17 cellular contexts compared by ENCODE assay signal in the genomic region with DNA sequence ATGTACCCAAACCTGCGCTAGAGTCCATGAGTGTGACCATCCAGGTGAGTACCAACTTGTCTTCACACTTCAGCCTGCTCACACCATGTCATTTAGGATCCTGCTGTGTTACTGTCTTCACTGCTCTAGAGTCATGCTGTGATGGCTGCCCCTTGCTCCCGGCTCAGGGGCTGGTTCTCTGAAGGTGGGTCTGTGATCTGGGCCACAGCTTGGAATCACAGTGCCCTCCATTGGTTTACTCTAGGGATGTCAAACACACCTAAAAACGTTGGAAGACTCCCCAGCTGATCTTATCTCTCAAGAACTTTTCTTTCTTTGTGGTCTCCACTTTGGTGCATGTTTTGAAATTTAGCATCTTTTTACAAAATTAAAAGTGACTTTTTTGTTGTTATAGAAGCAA. TPM values are rescaled to one million over a fixed set of nuclear protein-coding genes. Genes with fewer than 3 reads are reported as not detected.
DNase-seq lines count a peak whose midpoint lies in the region; ATAC-seq and TF ChIP-seq lines count a peak whose summit lies in the region.
"Had no signal": no experiment of that assay in that cellular context is flagged by ENCODE, and none has a peak within 500 bp of the region (broad histone marks: within the 10 kb centered on the region; RNA-seq: fewer than 3 reads in every experiment).

No MANE protein-coding gene starts in this region.

- H3K79me2 ChIP-seq in OCI-LY1 (ENCODE audit: insufficient read depth, low read length) = no peaks in the 10 kb centered on the region

- no peaks in the 10 kb centered on the region for H3K27me3 ChIP-seq in OCI-LY1 (ENCODE audit: insufficient read depth, low read length)

- intact Hi-C loops in activated naive CD4-positive, alpha-beta T cell treated with anti-CD3 and anti-CD28 coated beads for 36 hours (cut with micrococcal nuclease) = no loop called here

- H3K9me3 Mint-ChIP-seq in activated naive CD4-positive, alpha-beta T cell treated with anti-CD3 and anti-CD28 coated beads for 36 hours = peaks cover 18% of the 10 kb centered on the region
- no peaks in the 10 kb centered on the region for H3K9me3 Mint-ChIP-seq in central memory CD8-positive, alpha-beta T cell

- H3F3A ChIP-seq in OCI-LY1 (ENCODE audit: insufficient read depth, low read length) = no peaks in the 10 kb centered on the region

- H3K4me1 Mint-ChIP-seq in activated naive CD4-positive, alpha-beta T cell treated with anti-CD3 and anti-CD28 coated beads for 36 hours (ENCODE audit: low read depth) = peaks cover 3% of the 10 kb centered on the region
- H3K4me1 Mint-ChIP-seq in central memory CD8-positive, alpha-beta T cell = peaks cover 18% of the 10 kb centered on the region
- H3K4me1 Mint-ChIP-seq: B cell had no signal

- H3K4me3 Mint-ChIP-seq in activated naive CD4-positive, alpha-beta T cell treated with anti-CD3 and anti-CD28 coated beads for 36 hours = no peak overlapping the region
- no peak overlapping the region for H3K4me3 Mint-ChIP-seq in central memory CD8-positive, alpha-beta T cell
- H3K4me3 Mint-ChIP-seq: B cell; CD8-positive, alpha-beta T cell; H9 had no signal

- H3K4me3 ChIP-seq in OCI-LY1 (ENCODE audit: low read depth, low read length, poor library complexity, severe bottlenecking) = no peak overlapping the region
- H3K4me3 ChIP-seq in retinal pigment epithelial cell (ENCODE audit: low read length) = no peak overlapping the region
- H3K4me3 ChIP-seq: BLaER1 treated with 17β-estradiol and CSF1 and Interleukin-3, amounts not matched to agents 10 nM and 100 nM had no signal

- H3K36me3 ChIP-seq in OCI-LY1 (ENCODE audit: insufficient read depth, low read length) = peaks cover 94% of the 10 kb centered on the region

- DNase-seq in activated naive CD4-positive, alpha-beta T cell treated with anti-CD3 and anti-CD28 coated beads for 36 hours = no peak
- no peak for DNase-seq in activated naive CD4-positive, alpha-beta T cell treated with Interleukin-2 at 50 U/mL for 16 hours
- no peak for DNase-seq in central memory CD8-positive, alpha-beta T cell (ENCODE audit: low spot score in 2 of 2)
- DNase-seq in retinal pigment epithelial cell (ENCODE audit: low read depth) = no peak
- no peak for DNase-seq in NK-92 treated with Interleukin-12 subunit alpha and Interleukin-12 subunit beta, amount 100 ng/mL, for 24 hours (lab: John Stamatoyannopoulos, UW)
- DNase-seq in COLO668 (lab: John Stamatoyannopoulos, UW; ENCODE audit: unreplicated experiment) = no peak
- no peak for DNase-seq in A172 (ENCODE audit: low spot score)
- DNase-seq: Caco-2; CD8-positive, alpha-beta T cell; GDM1; H9 had no signal

- H3K9ac ChIP-seq in OCI-LY1 (ENCODE audit: low read length) = no peak overlapping the region
- H3K9ac ChIP-seq: BLaER1 treated with 17β-estradiol and CSF1 and Interleukin-3, amounts not matched to agents 10 nM and 100 nM had no signal

- peaks cover 58% of the 10 kb centered on the region for H3K36me3 Mint-ChIP-seq in activated naive CD4-positive, alpha-beta T cell treated with anti-CD3 and anti-CD28 coated beads for 36 hours (ENCODE audit: low read depth)
- H3K36me3 Mint-ChIP-seq in central memory CD8-positive, alpha-beta T cell (ENCODE audit: insufficient read depth) = peaks cover 65% of the 10 kb centered on the region

- H3K27ac Mint-ChIP-seq in activated naive CD4-positive, alpha-beta T cell treated with anti-CD3 and anti-CD28 coated beads for 36 hours = peak overlapping the region; percentile 59
- H3K27ac Mint-ChIP-seq in central memory CD8-positive, alpha-beta T cell (ENCODE audit: low read depth) = peak overlapping the region; percentile 19
- H3K27ac Mint-ChIP-seq: B cell; CD8-positive, alpha-beta T cell; H9 had no signal

- H3K4me1 ChIP-seq in OCI-LY1 (ENCODE audit: insufficient read depth, low read length, severe bottlenecking) = no peaks in the 10 kb centered on the region
- H3K4me1 ChIP-seq: BLaER1 treated with 17β-estradiol and CSF1 and Interleukin-3, amounts not matched to agents 10 nM and 100 nM; Caco-2 had no signal

- H2AFZ ChIP-seq in OCI-LY1 (ENCODE audit: low read length) = no peak overlapping the region

- no peak for ATAC-seq in central memory CD8-positive, alpha-beta T cell (replicated peaks; ENCODE audit: extremely low read depth, poor library complexity, severe bottlenecking)
- ATAC-seq: CD8-positive, alpha-beta T cell had no signal

- no peak overlapping the region for H3K4me2 ChIP-seq in OCI-LY1 (ENCODE audit: low read length)
- H3K4me2 ChIP-seq: BLaER1 treated with 17β-estradiol and CSF1 and Interleukin-3, amounts not matched to agents 10 nM and 100 nM had no signal

- no peaks in the 10 kb centered on the region for H3K9me2 ChIP-seq in OCI-LY1 (ENCODE audit: low read depth, low read length)

- H3K27me3 Mint-ChIP-seq in activated naive CD4-positive, alpha-beta T cell treated with anti-CD3 and anti-CD28 coated beads for 36 hours (ENCODE audit: low read depth) = no peaks in the 10 kb centered on the region
- no peaks in the 10 kb centered on the region for H3K27me3 Mint-ChIP-seq in central memory CD8-positive, alpha-beta T cell
- H3K27me3 Mint-ChIP-seq: B cell had no signal

- CTCF ChIA-PET in activated naive CD4-positive, alpha-beta T cell treated with anti-CD3 and anti-CD28 coated beads for 36 hours (lab: Charles Lee) = no interaction called here

- no peaks in the 10 kb centered on the region for H4K20me1 ChIP-seq in OCI-LY1 (ENCODE audit: insufficient read depth, low read length)

- TF ChIP-seq CTCF in OCI-LY1 (IDR thresholded peaks at IDR 0.05; ENCODE audit: low read length) (peak; percentile 9; the same call in 1 of the 2 replicates), retinal pigment epithelial cell (conservative IDR thresholded peaks at IDR 0.05; ENCODE audit: low read depth, low read length) (peak; percentile 15)

- peaks cover 9% of the 10 kb centered on the region for H3K9me3 ChIP-seq in OCI-LY1 (ENCODE audit: low read length)

- no peak overlapping the region for H3K27ac ChIP-seq in OCI-LY1 (ENCODE audit: low read depth, low read length, poor library complexity, severe bottlenecking)
- H3K27ac ChIP-seq: 22Rv1; BLaER1 treated with 17β-estradiol and CSF1 and Interleukin-3, amounts not matched to agents 10 nM and 100 nM had no signal

RNA-seq across cellular contexts. Expression of a gene that starts 53.8 kb away (rescaled TPM):
- total RNA-seq in activated naive CD4-positive, alpha-beta T cell treated with anti-CD3 and anti-CD28 coated beads for 36 hours = 10 to 100 TPM; 32.4 to 32.6 TPM
- 16.3 and 21.7 TPM in 2 replicates for total RNA-seq in A172 (2014; rRNA removed; shearing (Covaris generic))

RNA-seq across cellular contexts. Expression of a gene that starts 58.2 kb away (rescaled TPM):
- not detected for total RNA-seq in activated naive CD4-positive, alpha-beta T cell treated with anti-CD3 and anti-CD28 coated beads for 36 hours
- 0.12 TPM in 1 of 2 replicates, not detected in the other for total RNA-seq in A172 (2014; rRNA removed; shearing (Covaris generic))
- total RNA-seq: B cell; CD8-positive, alpha-beta T cell; Daoy; H1; H9 had no signal
